In the genomic region with DNA sequence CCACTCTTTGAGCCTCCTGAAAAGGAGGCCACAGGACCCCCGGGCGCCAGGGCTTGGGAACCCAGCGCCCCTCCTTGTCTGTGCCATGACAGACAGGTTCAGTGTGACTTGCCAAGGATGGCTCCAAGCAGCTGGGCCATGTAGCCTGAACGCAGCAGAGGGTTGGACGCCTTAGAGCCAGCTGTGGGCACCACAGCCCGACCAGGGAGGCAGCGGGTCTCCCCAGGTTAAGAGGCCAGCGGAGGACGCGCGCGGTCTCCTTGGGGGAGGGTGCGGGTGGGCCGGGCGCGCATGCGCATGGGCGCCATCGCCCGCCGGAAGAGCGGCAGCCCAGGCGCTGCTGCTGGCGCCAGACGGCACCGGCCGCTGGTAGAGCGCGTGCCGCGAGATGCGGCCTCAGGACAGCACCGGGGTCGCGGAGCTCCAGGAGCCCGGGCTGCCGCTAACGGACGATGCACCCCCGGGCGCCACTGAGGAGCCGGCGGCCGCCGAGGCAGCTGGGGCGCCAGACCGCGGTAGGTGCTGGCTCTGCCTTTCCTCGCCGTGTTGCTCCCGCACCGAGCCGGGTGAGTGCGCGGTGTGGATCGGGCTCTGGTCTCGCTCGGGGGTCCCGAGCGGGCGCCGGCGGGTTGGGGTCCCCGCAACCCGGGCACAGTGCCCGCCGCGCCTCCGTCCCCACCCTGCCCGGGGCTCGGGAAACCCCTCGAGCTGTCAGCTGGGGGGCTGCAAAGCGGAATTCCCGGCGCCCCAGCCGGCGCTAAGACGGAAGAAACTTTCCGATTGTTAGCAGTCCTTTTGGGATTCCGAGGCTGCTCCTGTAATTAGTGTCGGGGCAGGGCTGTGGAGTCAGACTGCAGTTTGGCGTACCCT, we compare ENCODE assay signal across 7 cellular contexts. TPM values are rescaled to one million over a fixed set of nuclear protein-coding genes. Genes with fewer than 3 reads are reported as not detected.
DNase-seq lines count a peak whose midpoint lies in the region; ATAC-seq, FAIRE-seq and TF ChIP-seq lines count a peak whose summit lies in the region.

A gene with protein sequence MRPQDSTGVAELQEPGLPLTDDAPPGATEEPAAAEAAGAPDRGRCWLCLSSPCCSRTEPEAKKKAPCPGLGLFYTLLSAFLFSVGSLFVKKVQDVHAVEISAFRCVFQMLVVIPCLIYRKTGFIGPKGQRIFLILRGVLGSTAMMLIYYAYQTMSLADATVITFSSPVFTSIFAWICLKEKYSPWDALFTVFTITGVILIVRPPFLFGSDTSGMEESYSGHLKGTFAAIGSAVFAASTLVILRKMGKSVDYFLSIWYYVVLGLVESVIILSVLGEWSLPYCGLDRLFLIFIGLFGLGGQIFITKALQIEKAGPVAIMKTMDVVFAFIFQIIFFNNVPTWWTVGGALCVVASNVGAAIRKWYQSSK (plus strand): TSS at position 333 of the 870 bp plus-strand sequence. CDS start 56 bp downstream, at position 389.

- DNase-seq in NCI-H128 (lab: John Stamatoyannopoulos, UW; ENCODE audit: unreplicated experiment) (peak; percentile 8), UCSD-AML1 (lab: John Stamatoyannopoulos, UW; ENCODE audit: unreplicated experiment) (peak; percentile 86), brain microvascular endothelial cell (peak; percentile 21), iPS-NIHi11 (ENCODE audit: low spot score) (peak; percentile 96), small intestine (peak; percentile 79)

- no peak for FAIRE-seq in small intestine (lab: Jason Lieb, UNC)

- 0 to 1% (median 0%) methylated on average over 60 to 82 of the region's 82 CpGs for WGBS in small intestine, 3 donors

- H3K4me3 ChIP-seq in brain microvascular endothelial cell (ENCODE audit: low read depth, low read length) (peak within 1 kb of the TSS; percentile 73), small intestine (ENCODE audit: low read depth in 1 of 2, low read length in 2 of 2) (peak within 1 kb of the TSS; percentile 76 to 97)

- H3K9me3 ChIP-seq in small intestine (ENCODE audit: control insufficient read depth, low read depth) = no peaks in the 10 kb centered on the region

- H3K27me3 ChIP-seq in brain microvascular endothelial cell (replicated peaks) (no peaks in the 10 kb centered on the region), small intestine (ENCODE audit: control insufficient read depth in 2 of 2, insufficient read depth in 2 of 2, low read length in 2 of 2) (no peaks in the 10 kb centered on the region)

- peak within 1 kb of the TSS; percentile 11 for H3K27ac ChIP-seq in brain microvascular endothelial cell
- peak within 1 kb of the TSS; percentile 41 to 91 for H3K27ac ChIP-seq in small intestine (ENCODE audit: low read depth in 1 of 2, low read length in 1 of 2)

- H3K4me1 ChIP-seq in small intestine (ENCODE audit: control insufficient read depth in 2 of 2, insufficient read depth in 1 of 2, low read depth in 1 of 2, low read length in 1 of 2) = peaks cover 2 to 4% of the 10 kb centered on the region in 2 donors

- in situ Hi-C loops in brain microvascular endothelial cell (cut with HindIII; ENCODE audit: low pct_ligation_motif_present, low sequenced_read_pairs) = no loop called here

- TF ChIP-seq CTCF in brain microvascular endothelial cell (IDR thresholded peaks at IDR 0.05; ENCODE audit: low read depth, low read length, missing control alignments) = no peak

- peak; percentile 95 for ATAC-seq in GM18502 (IDR thresholded peaks at IDR 0.05; ENCODE audit: poor library complexity, unreplicated experiment)
- peak; percentile 96 for ATAC-seq in HG02759 (IDR thresholded peaks at IDR 0.05; ENCODE audit: unreplicated experiment)

- H3K36me3 ChIP-seq in brain microvascular endothelial cell (replicated peaks) (no peaks in the 10 kb centered on the region), small intestine (ENCODE audit: control insufficient read depth in 2 of 2, insufficient read depth in 2 of 2, low read length in 2 of 2) (no peaks in the 10 kb centered on the region)

RNA-seq across cellular contexts. Expression of the gene that starts here (rescaled TPM):
- 10 to 100 TPM; 48.3 to 74.3 (median 71.3) TPM for polyA plus RNA-seq in small intestine

Comparison
In these comparisons a context has a peak if more than half of its experiments do, and no peak if none do; other contexts are left out.
1. Peak in every context shown above with its lines: DNase-seq, ATAC-seq, H3K4me3 ChIP-seq and H3K27ac ChIP-seq.
2. DNase-seq: peak in every context shown above with its lines; median percentile 96 in iPS-NIHi11; 86 in UCSD-AML1; 79 in small intestine; 21 in brain microvascular endothelial cell; 8 in NCI-H128.